ENCODE assay signal across 12 cellular contexts in genomic region chr19:54152878-54153524, GRCh38. TPM values are rescaled to one million over a fixed set of nuclear protein-coding genes. Genes with fewer than 3 reads are reported as not detected.
DNase-seq lines count a peak whose midpoint lies in the region; ATAC-seq and TF ChIP-seq lines count a peak whose summit lies in the region.
"Had no signal": no experiment of that assay in that cellular context is flagged by ENCODE, and none has a peak within 500 bp of the region (broad histone marks: within the 10 kb centered on the region; RNA-seq: fewer than 3 reads in every experiment).

No MANE protein-coding gene starts in this region.

- H3K9me3 Mint-ChIP-seq in mesothelial cell of epicardium, result no peaks in the 10 kb centered on the region
- H3K9me3 Mint-ChIP-seq: activated B cell treated with CpG ODN at 0.5 μM for 24 hours had no signal

- H3K27ac Mint-ChIP-seq in T-helper 17 cell (peak overlapping the region; percentile 81), mesothelial cell of epicardium (peak overlapping the region; percentile 67)
- H3K27ac Mint-ChIP-seq: activated B cell treated with CpG ODN at 0.5 μM for 24 hours had no signal

- peak; percentile 23 for TF ChIP-seq POLR2A in GM18526 (IDR thresholded peaks at IDR 0.05; ENCODE audit: extremely low read depth, insufficient read length)

- no peaks in the 10 kb centered on the region for H3K27me3 Mint-ChIP-seq in T-helper 17 cell
- H3K27me3 Mint-ChIP-seq in mesothelial cell of epicardium (ENCODE audit: low read depth), result no peaks in the 10 kb centered on the region
- H3K27me3 Mint-ChIP-seq: activated B cell treated with CpG ODN at 0.5 μM for 24 hours had no signal

- H3K36me3 Mint-ChIP-seq in T-helper 17 cell (ENCODE audit: low read depth), result peaks cover 14% of the 10 kb centered on the region
- peaks cover 36% of the 10 kb centered on the region for H3K36me3 Mint-ChIP-seq in mesothelial cell of epicardium

- H3K4me3 Mint-ChIP-seq in T-helper 17 cell (peak overlapping the region; percentile 45), mesothelial cell of epicardium (no peak overlapping the region)
- H3K4me3 Mint-ChIP-seq: activated B cell treated with CpG ODN at 0.5 μM for 24 hours had no signal

- ATAC-seq in T-helper 17 cell (no peak), HG03432 (IDR thresholded peaks at IDR 0.05; ENCODE audit: unreplicated experiment) (no peak), HG03521 (IDR thresholded peaks at IDR 0.05; ENCODE audit: unreplicated experiment) (no peak)

- peaks cover 30% of the 10 kb centered on the region for H3K4me1 Mint-ChIP-seq in T-helper 17 cell
- H3K4me1 Mint-ChIP-seq in mesothelial cell of epicardium, result no peaks in the 10 kb centered on the region

- TF ChIP-seq CTCF in mesothelial cell of epicardium (IDR thresholded peaks at IDR 0.05; ENCODE audit: unreplicated experiment), result no peak

- no peaks in the 10 kb centered on the region for H3K9me3 ChIP-seq in T-helper 17 cell (ENCODE audit: control insufficient read depth, low read length, poor library complexity, severe bottlenecking)
- H3K9me3 ChIP-seq: thyroid gland had no signal

- no peak for DNase-seq in T-helper 17 cell
- DNase-seq in mesothelial cell of epicardium (ENCODE audit: low spot score in 2 of 2, unreplicated experiment in 2 of 2), result no peak
- no peak for DNase-seq in pons (ENCODE audit: low spot score)
- DNase-seq: activated B cell treated with CpG ODN at 0.5 μM for 24 hours; activated T-cell treated with anti-CD3 and anti-CD28 coated beads, Interleukin-2, amount 50 U/mL, for 48 hours; effector CD4-positive, alpha-beta T cell; kidney glomerular epithelial cell; NCI-H2171 treated with DMSO at 0.1 percent for 48 hours; thyroid gland had no signal

RNA-seq across cellular contexts. Expression of gene LENG1, which starts 6.5 kb away (rescaled TPM):
- total RNA-seq in T-helper 17 cell, result 1 to 10 TPM; 8.0 to 9.0 TPM
- total RNA-seq in mesothelial cell of epicardium, result 5.7 to 6.4 TPM (median 5.8 TPM) in 3 replicates

RNA-seq across cellular contexts. Expression of gene CNOT3, which starts 15.4 kb away (rescaled TPM):
- total RNA-seq in T-helper 17 cell (10 to 100 TPM; 44.5 to 45.4 TPM), mesothelial cell of epicardium (63.3 to 70.6 TPM (median 67.6 TPM) in 3 replicates)

RNA-seq across cellular contexts. Expression of gene TMC4, which starts 20.0 kb away (rescaled TPM):
- 1 to 10 TPM; 1.3 to 3.1 TPM for total RNA-seq in T-helper 17 cell
- total RNA-seq in mesothelial cell of epicardium, result 57.6 to 69.5 TPM (median 63.5 TPM) in 3 replicates
- total RNA-seq: activated B cell treated with CpG ODN at 0.5 μM for 24 hours had no signal

RNA-seq across cellular contexts. Expression of gene MBOAT7, which starts 36.4 kb away (rescaled TPM):
- 10 to 100 TPM; 18.4 to 24.5 TPM for total RNA-seq in T-helper 17 cell
- total RNA-seq in mesothelial cell of epicardium, result 102 to 113 TPM (median 110 TPM) in 3 replicates

RNA-seq across cellular contexts. Expression of gene PRPF31, which starts 37.4 kb away (rescaled TPM):
- 10 to 100 TPM; 49.4 to 56.8 TPM for total RNA-seq in T-helper 17 cell
- 80.6 to 84.0 TPM (median 82.1 TPM) in 3 replicates for total RNA-seq in mesothelial cell of epicardium

Comparison
In these comparisons a context has a peak if more than half of its experiments do, and no peak if none do; other contexts are left out.
1. RNA of gene TMC4, which starts 20.0 kb away (total RNA-seq): 57.6 to 69.5 TPM in mesothelial cell of epicardium; 1.3 to 3.1 TPM in T-helper 17 cell; every median in the first group is over 10 times any median in the second.